ENCODE assay signal across 25 cellular contexts in the genomic region with DNA sequence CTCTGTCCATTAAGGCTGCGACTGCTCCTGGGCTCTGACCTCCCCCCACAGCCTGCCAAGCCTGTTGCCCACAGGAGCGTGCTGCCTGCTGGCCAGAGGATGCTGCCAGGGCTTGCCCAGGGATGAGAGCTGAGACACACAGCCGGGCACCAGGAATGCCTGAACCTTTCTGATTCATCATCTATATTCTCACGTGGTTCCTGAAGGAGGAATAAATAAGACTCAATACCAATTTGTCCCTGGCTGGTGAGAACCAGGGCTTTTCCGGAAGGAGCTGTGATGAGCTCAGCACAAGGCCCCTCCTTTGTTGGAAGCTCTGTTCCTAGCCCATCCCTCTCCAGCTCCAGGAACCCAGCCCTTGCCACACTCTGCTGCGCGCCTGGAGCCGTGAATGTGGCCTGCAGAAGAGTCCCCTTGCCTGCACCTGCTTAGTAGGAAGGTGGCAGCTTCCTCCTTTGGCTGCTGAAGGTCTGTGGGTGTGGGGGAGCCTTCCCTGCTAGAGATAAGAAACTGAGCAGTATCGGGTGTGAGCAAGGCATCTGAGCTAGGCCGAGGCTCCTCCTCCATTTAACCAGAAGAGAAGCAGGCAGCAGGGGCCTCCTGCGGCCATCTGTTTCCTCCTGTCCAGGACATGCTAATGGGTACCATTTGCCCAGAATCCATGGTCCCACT. TPM values are rescaled to one million over a fixed set of nuclear protein-coding genes. Genes with fewer than 3 reads are reported as not detected.
DNase-seq lines count a peak whose midpoint lies in the region; ATAC-seq and TF ChIP-seq lines count a peak whose summit lies in the region.
"Had no signal": no experiment of that assay in that cellular context is flagged by ENCODE, and none has a peak within 500 bp of the region (broad histone marks: within the 10 kb centered on the region; RNA-seq: fewer than 3 reads in every experiment).

No MANE protein-coding gene starts in this region.

- ATAC-seq in activated CD8-positive, alpha-beta memory T cell treated with anti-CD3 and anti-CD28 coated beads, Interleukin-2, amount 10 ng/mL, durations not matched to agents 7 days and 5 days = no peak
- ATAC-seq in lower lobe of right lung = no peak
- ATAC-seq in HG03354 (IDR thresholded peaks at IDR 0.05; ENCODE audit: poor library complexity, severe bottlenecking, unreplicated experiment) = no peak
- ATAC-seq: activated T-cell treated with anti-CD3 and anti-CD28 coated beads, Interleukin-2, amount 50 U/mL, for 72 hours; gastrocnemius medialis; stimulated activated naive CD8-positive, alpha-beta T cell treated with anti-CD3 and anti-CD28 coated beads, Interleukin-15, Interleukin-2, amounts not matched to agents 100 U/mL and 50 U/mL, for 24 hours had no signal

- H3K27ac Mint-ChIP-seq in activated CD8-positive, alpha-beta memory T cell treated with anti-CD3 and anti-CD28 coated beads, Interleukin-2, amount 10 ng/mL, durations not matched to agents 7 days and 5 days = no peak overlapping the region
- H3K27ac Mint-ChIP-seq: activated naive CD4-positive, alpha-beta T cell treated with anti-CD3 and anti-CD28 coated beads, Interleukin-2, amount 10 ng/mL, durations not matched to agents 7 days and 5 days; activated T-cell treated with anti-CD3 and anti-CD28 coated beads, Interleukin-2, amount 50 U/mL, for 72 hours had no signal

- H3K4me1 Mint-ChIP-seq in activated CD8-positive, alpha-beta memory T cell treated with anti-CD3 and anti-CD28 coated beads, Interleukin-2, amount 10 ng/mL, durations not matched to agents 7 days and 5 days = no peaks in the 10 kb centered on the region
- H3K4me1 Mint-ChIP-seq: activated naive CD4-positive, alpha-beta T cell treated with anti-CD3 and anti-CD28 coated beads, Interleukin-2, amount 10 ng/mL, durations not matched to agents 7 days and 5 days had no signal

- intact Hi-C loops in lower lobe of right lung (cut with DNase I) = no loop called here

- no peaks in the 10 kb centered on the region for H3K36me3 Mint-ChIP-seq in activated CD8-positive, alpha-beta memory T cell treated with anti-CD3 and anti-CD28 coated beads, Interleukin-2, amount 10 ng/mL, durations not matched to agents 7 days and 5 days
- H3K36me3 Mint-ChIP-seq: activated naive CD4-positive, alpha-beta T cell treated with anti-CD3 and anti-CD28 coated beads, Interleukin-2, amount 10 ng/mL, durations not matched to agents 7 days and 5 days had no signal

- no peaks in the 10 kb centered on the region for H3K36me3 ChIP-seq in lower lobe of right lung
- H3K36me3 ChIP-seq: BE2C, gastrocnemius medialis, spleen, tibial nerve had no signal

- H3K9me3 ChIP-seq in lower lobe of right lung = no peaks in the 10 kb centered on the region
- H3K9me3 ChIP-seq: BE2C, gastrocnemius medialis, spleen, tibial nerve had no signal

- TF ChIP-seq CTCF in lower lobe of right lung (IDR thresholded peaks at IDR 0.05) = no peak

- H3K4me1 ChIP-seq in lower lobe of right lung = no peaks in the 10 kb centered on the region
- H3K4me1 ChIP-seq: gastrocnemius medialis, spleen, tibial nerve had no signal

- no peak overlapping the region for H3K4me3 ChIP-seq in lower lobe of right lung
- H3K4me3 ChIP-seq: gastrocnemius medialis, spleen, tibial nerve had no signal

- no peak overlapping the region for H3K4me3 Mint-ChIP-seq in activated CD8-positive, alpha-beta memory T cell treated with anti-CD3 and anti-CD28 coated beads, Interleukin-2, amount 10 ng/mL, durations not matched to agents 7 days and 5 days
- H3K4me3 Mint-ChIP-seq: activated naive CD4-positive, alpha-beta T cell treated with anti-CD3 and anti-CD28 coated beads, Interleukin-2, amount 10 ng/mL, durations not matched to agents 7 days and 5 days; activated T-cell treated with anti-CD3 and anti-CD28 coated beads, Interleukin-2, amount 50 U/mL, for 72 hours had no signal

- H3K27me3 Mint-ChIP-seq in activated CD8-positive, alpha-beta memory T cell treated with anti-CD3 and anti-CD28 coated beads, Interleukin-2, amount 10 ng/mL, durations not matched to agents 7 days and 5 days = peaks cover 2% of the 10 kb centered on the region

- peaks cover 17% of the 10 kb centered on the region for H3K27me3 ChIP-seq in lower lobe of right lung (ENCODE audit: low read depth)
- H3K27me3 ChIP-seq: BE2C, gastrocnemius medialis, tibial nerve had no signal

- DNase-seq in activated CD8-positive, alpha-beta memory T cell treated with anti-CD3 and anti-CD28 coated beads, Interleukin-2, amount 10 ng/mL, durations not matched to agents 7 days and 5 days = peak; percentile 9
- no peak for DNase-seq in activated CD8-positive, alpha-beta memory T cell treated with anti-CD3 and anti-CD28 coated beads, Interleukin-2, amount 50 U/mL, for 4 hours
- DNase-seq in SK-N-DZ (ENCODE audit: low spot score) (peak; percentile 77), epithelial cell of prostate (ENCODE audit: low read depth, low spot score) (no peak), superior temporal gyrus (ENCODE audit: extremely low spot score) (peak; percentile 62), lower lobe of right lung (no peak), NCI-H128 (lab: John Stamatoyannopoulos, UW; ENCODE audit: unreplicated experiment) (no peak)
- DNase-seq: activated CD4-positive, CD25-positive, alpha-beta regulatory T cell treated with anti-CD3 and anti-CD28 coated beads, Interleukin-2, amount 50 U/mL, for 72 hours; activated naive CD4-positive, alpha-beta T cell treated with anti-CD3 and anti-CD28 coated beads, Interleukin-2, amount 10 ng/mL, durations not matched to agents 7 days and 5 days; activated T-cell treated with anti-CD3 and anti-CD28 coated beads, Interleukin-2, amount 50 U/mL, for 72 hours; BE2C; DMS79 treated with DMSO at 0.1 percent for 48 hours; gastrocnemius medialis; NCI-H1417 treated with DMSO at 0.1 percent for 48 hours; NCI-H2107; NCI-H510A; spleen; stimulated activated CD4-positive, alpha-beta T cell treated with anti-CD3 and anti-CD28 coated beads, Interleukin-4, amount 100 ng/mL, for 24 hours; stimulated activated naive CD8-positive, alpha-beta T cell treated with anti-CD3 and anti-CD28 coated beads, Interleukin-15, Interleukin-2, amounts not matched to agents 100 U/mL and 50 U/mL, for 24 hours; T1000 had no signal

- H3K9me3 Mint-ChIP-seq in activated CD8-positive, alpha-beta memory T cell treated with anti-CD3 and anti-CD28 coated beads, Interleukin-2, amount 10 ng/mL, durations not matched to agents 7 days and 5 days (ENCODE audit: low read depth) = no peaks in the 10 kb centered on the region
- H3K9me3 Mint-ChIP-seq: activated naive CD4-positive, alpha-beta T cell treated with anti-CD3 and anti-CD28 coated beads, Interleukin-2, amount 10 ng/mL, durations not matched to agents 7 days and 5 days; activated T-cell treated with anti-CD3 and anti-CD28 coated beads, Interleukin-2, amount 50 U/mL, for 72 hours had no signal

- H3K27ac ChIP-seq in epithelial cell of prostate (peak overlapping the region; percentile 2), lower lobe of right lung (no peak overlapping the region)
- H3K27ac ChIP-seq: gastrocnemius medialis, HL-60, spleen, tibial nerve had no signal

- CTCF ChIA-PET in activated CD8-positive, alpha-beta memory T cell treated with anti-CD3 and anti-CD28 coated beads, Interleukin-2, amount 10 ng/mL, durations not matched to agents 7 days and 5 days (lab: Charles Lee) = no interaction called here

RNA-seq across cellular contexts. Expression of a gene that starts 37.9 kb away (rescaled TPM):
- total RNA-seq in activated CD8-positive, alpha-beta memory T cell treated with anti-CD3 and anti-CD28 coated beads, Interleukin-2, amount 10 ng/mL, durations not matched to agents 7 days and 5 days = not detected
- 1.0 and 1.6 TPM in 2 replicates for polyA plus RNA-seq in SK-N-DZ (2014; cell fraction: cytosol; rRNA removed)
- polyA plus RNA-seq in SK-N-DZ (2014; cell fraction: nucleus; rRNA removed) = 0.05 and 0.89 TPM in 2 replicates
- total RNA-seq in lower lobe of right lung = 0.15 TPM
- total RNA-seq: activated CD8-positive, alpha-beta memory T cell treated with anti-CD3 and anti-CD28 coated beads for 36 hours; activated T-cell treated with anti-CD3 and anti-CD28 coated beads, Interleukin-2, amount 50 U/mL, for 72 hours; lung microvascular endothelial cell had no signal

Comparison
In these comparisons a context has a peak if more than half of its experiments do, and no peak if none do; other contexts are left out.
1. DNase-seq: peak in activated CD8-positive, alpha-beta memory T cell treated with anti-CD3 and anti-CD28 coated beads, Interleukin-2, amount 10 ng/mL, durations not matched to agents 7 days and 5 days (single experiment), SK-N-DZ (single experiment) and superior temporal gyrus (single experiment); none in activated CD8-positive, alpha-beta memory T cell treated with anti-CD3 and anti-CD28 coated beads, Interleukin-2, amount 50 U/mL, for 4 hours (single experiment), epithelial cell of prostate (single experiment), lower lobe of right lung (single experiment) and NCI-H128 (single experiment).